ENCODE assay signal across 8 cellular contexts in genomic region chr10:110681023-110681681, GRCh38. TPM values are rescaled to one million over a fixed set of nuclear protein-coding genes. Genes with fewer than 3 reads are reported as not detected.
DNase-seq lines count a peak whose midpoint lies in the region; ATAC-seq, FAIRE-seq and TF ChIP-seq lines count a peak whose summit lies in the region.

No MANE protein-coding gene starts in this region.

- TF ChIP-seq RAD21 in A549 (conservative IDR thresholded peaks at IDR 0.05 in 1 of 2, IDR thresholded peaks at IDR 0.05 in 1 of 2), result peak; percentile 59 to 75; a peak in 4 of 5 replicates

- ATAC-seq in A549, result peak; percentile 92 to 96
- ATAC-seq in GM21528 (IDR thresholded peaks at IDR 0.05; ENCODE audit: low FRiP score, unreplicated experiment), result no peak
- no peak for ATAC-seq in HG02642 (IDR thresholded peaks at IDR 0.05; ENCODE audit: poor library complexity, unreplicated experiment)

- intact Hi-C loops in ascending aorta (cut with DNase I), result loop anchor here (2.0 to 5.0 kb wide), 2 partner anchors 39 to 70 kb away; partner anchors contain the start of gene RBM20
- intact Hi-C loops in testis (cut with DNase I; ENCODE audit: low total_unique reads), result no loop called here

- CTCF ChIA-PET in A549 (lab: Yijun Ruan, JAX), result interaction anchor here (0.7 to 4.5 kb wide), 20 partner anchors 9 to 374 kb away, joined by 3 to 44 read pairs (median 4); no protein-coding TSS in a partner anchor

- WGBS in A549 (ENCODE audit: missing lambda C conversion rate), result 39% methylated on average over 7 of the region's 7 CpGs
- 66 to 80% methylated on average over 7 of the region's 7 CpGs for WGBS in testis, 2 donors

- DNase-seq in A549 (ENCODE audit: low read depth in 1 of 2, low spot score in 1 of 2), result peak; percentile 57 to 81
- peak; percentile 38 for DNase-seq in GM12865 (ENCODE audit: low read depth)
- peak; percentile 32 for DNase-seq in NCI-H345 treated with DMSO at 0.1 percent for 48 hours (lab: John Stamatoyannopoulos, UW; ENCODE audit: unreplicated experiment)
- DNase-seq in ascending aorta (ENCODE audit: low spot score in 2 of 2), result no peak
- peak; percentile 38 for DNase-seq in kidney tubule cell (ENCODE audit: low spot score)
- peak; percentile 51 for DNase-seq in testis

- H3K4me3 ChIP-seq in A549 (no peak overlapping the region), GM12865 (ENCODE audit: low read depth, low read length) (no peak overlapping the region), ascending aorta (no peak overlapping the region), testis (no peak overlapping the region)

- no peak for TF ChIP-seq POLR2A in A549 (IDR thresholded peaks at IDR 0.05; ENCODE audit: low read length)
- TF ChIP-seq POLR2A in testis (IDR thresholded peaks at IDR 0.05), result no peak

- POLR2A ChIA-PET in A549 (lab: Yijun Ruan, JAX), result no interaction called here

- no peaks in the 10 kb centered on the region for H3K9me3 ChIP-seq in A549
- no peaks in the 10 kb centered on the region for H3K9me3 ChIP-seq in ascending aorta
- H3K9me3 ChIP-seq in testis, result no peaks in the 10 kb centered on the region

- H3K36me3 ChIP-seq in ascending aorta (no peaks in the 10 kb centered on the region), testis (ENCODE audit: low read depth, missing control alignments) (no peaks in the 10 kb centered on the region)

- no peak for FAIRE-seq in A549 (lab: Jason Lieb, UNC)

- H3K4me1 ChIP-seq in A549, result peaks cover 7% of the 10 kb centered on the region; the same call in 2 of the 3 replicates
- H3K4me1 ChIP-seq in ascending aorta, result peaks cover 0 to 3% of the 10 kb centered on the region in 2 donors
- H3K4me1 ChIP-seq in testis, result no peaks in the 10 kb centered on the region

- H3K27ac ChIP-seq in A549 (no peak overlapping the region), ascending aorta (peak overlapping the region in 1 of 2 donors; percentile 20), testis (no peak overlapping the region)

- no peaks in the 10 kb centered on the region for H3K27me3 ChIP-seq in ascending aorta
- no peaks in the 10 kb centered on the region for H3K27me3 ChIP-seq in testis

- no peak for TF ChIP-seq EP300 in A549 (IDR thresholded peaks at IDR 0.05)

- no peak overlapping the region for H3K4me2 ChIP-seq in A549

- peak; percentile 64 for TF ChIP-seq CTCF in A549 (IDR thresholded peaks at IDR 0.05)
- TF ChIP-seq CTCF in GM12865 (IDR thresholded peaks at IDR 0.05; ENCODE audit: insufficient read depth, low read depth, low read length, missing control alignments), result peak; percentile 52
- TF ChIP-seq CTCF in ascending aorta (IDR thresholded peaks at IDR 0.05), result peak in 2 of 3 experiments; percentile 48 to 58
- peak in 1 of 3 experiments; percentile 27 for TF ChIP-seq CTCF in testis (IDR thresholded peaks at IDR 0.05)

TF ChIP-seq in A549, 52 proteins besides CTCF, POLR2A, EP300 and RAD21:
- no peak for TF ChIP-seq CHD2 (IDR thresholded peaks at IDR 0.05; ENCODE audit: low read length, partially characterized antibody)
- peak; percentile 75 for TF ChIP-seq SMC3 (IDR thresholded peaks at IDR 0.05)
- no peak for TF ChIP-seq ESRRA (IDR thresholded peaks at IDR 0.05; ENCODE audit: borderline replicate concordance, low read length)

RNA-seq across cellular contexts. Expression of gene RBM20, which starts 37.0 kb away (rescaled TPM):
- polyA plus RNA-seq in A549 (2011; rRNA removed) (1.5 and 2.0 TPM in 2 replicates), A549 (2017; fragmentation: RNase III; extraction: RNeasy Plus Mini Kit Qiagen cat#74134 plus additional on column Dnase treatment) (1.7 to 2.0 TPM (median 1.8 TPM) in 3 replicates), testis (ENCODE audit: insufficient read depth, low read depth, low replicate concordance) (1.7 TPM)
- polyA plus RNA-seq in A549 (2012; cell fraction: cytosol; rRNA removed), result 0.34 and 0.44 TPM in 2 replicates
- polyA plus RNA-seq in A549 (2012; cell fraction: nucleus; rRNA removed), result 2.1 and 2.6 TPM in 2 replicates
- polyA minus RNA-seq in A549 (2011; rRNA and poly(A)+ RNA removed), result 3.6 and 3.7 TPM in 2 replicates
- total RNA-seq in ascending aorta (4.8 TPM), testis (1 to 10 TPM; 3.1 to 5.3 TPM)

Comparison
In these comparisons a context has a peak if more than half of its experiments do, and no peak if none do; other contexts are left out.
1. ATAC-seq: peak in A549 (2 of 2); none in GM21528 (single experiment) and HG02642 (single experiment).
2. DNase-seq: peak in A549 (2 of 2), GM12865 (single experiment), NCI-H345 treated with DMSO at 0.1 percent for 48 hours (single experiment), kidney tubule cell (single experiment) and testis (single experiment); none in ascending aorta (0 of 2).